In the genomic region with DNA sequence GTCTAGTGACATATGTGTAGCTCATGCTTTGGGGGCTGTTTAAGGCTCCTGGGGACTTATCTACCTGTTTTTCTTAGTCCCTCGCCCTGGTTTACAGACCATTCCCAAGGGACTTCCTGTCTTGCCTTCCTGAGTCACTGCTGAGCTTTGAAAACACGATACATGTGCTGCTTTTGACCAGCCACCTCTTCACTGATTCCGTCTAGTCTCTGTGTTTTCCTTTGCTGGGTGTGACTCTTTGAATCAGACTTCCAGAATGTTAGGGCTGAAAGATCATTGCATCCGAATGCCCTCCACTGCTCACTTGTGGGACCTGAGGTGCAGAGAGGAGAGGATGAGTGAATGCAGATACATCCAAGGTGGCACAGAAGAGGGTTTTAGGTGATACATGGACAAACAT, we compare ENCODE assay signal across 12 cellular contexts. TPM values are rescaled to one million over a fixed set of nuclear protein-coding genes. Genes with fewer than 3 reads are reported as not detected.
DNase-seq lines count a peak whose midpoint lies in the region; ATAC-seq and TF ChIP-seq lines count a peak whose summit lies in the region.
"Had no signal": no experiment of that assay in that cellular context is flagged by ENCODE, and none has a peak within 500 bp of the region (broad histone marks: within the 10 kb centered on the region; RNA-seq: fewer than 3 reads in every experiment).

No MANE protein-coding gene starts in this region.

- H3K9me3 ChIP-seq in H9 (ENCODE audit: control insufficient read depth, low read depth, low read length): peaks cover 13% of the 10 kb centered on the region
- H3K9me3 ChIP-seq in RWPE2 (ENCODE audit: severe bottlenecking): peaks cover 9% of the 10 kb centered on the region
- peaks cover 9 to 24% (median 18%) of the 10 kb centered on the region in 4 donors for H3K9me3 ChIP-seq in stomach

- no peak overlapping the region for H2AFZ ChIP-seq in H9 (ENCODE audit: low read length)

- no peak overlapping the region for H4K91ac ChIP-seq in H9 (ENCODE audit: insufficient read length, low read depth, low read length)

- no peak for TF ChIP-seq POLR2A in stomach (IDR thresholded peaks at IDR 0.05)

- peaks cover 4% of the 10 kb centered on the region; the same call in 1 of the 2 replicates for H3K27me3 Mint-ChIP-seq in H9 (ENCODE audit: low read depth)

- no peaks in the 10 kb centered on the region for H3K79me1 ChIP-seq in H9 (ENCODE audit: insufficient read depth, low read depth, low read length, poor library complexity, severe bottlenecking)

- no peak overlapping the region for H3K4me3 Mint-ChIP-seq in H9

- no peaks in the 10 kb centered on the region for H4K20me1 ChIP-seq in H9 (ENCODE audit: control insufficient read depth, insufficient read depth, insufficient read length)

- H3K36me3 ChIP-seq in RWPE2 (ENCODE audit: low read depth) (no peaks in the 10 kb centered on the region), stomach (no peaks in the 10 kb centered on the region)
- H3K36me3 ChIP-seq: SJCRH30 had no signal

- no peak overlapping the region for H3K56ac ChIP-seq in H9 (ENCODE audit: insufficient read length, low read depth, low read length)

- H3T11ph ChIP-seq in H9 (ENCODE audit: low read length): peak overlapping the region; percentile 45

- H3K4me1 ChIP-seq in H9 (ENCODE audit: insufficient read depth, low read length) (no peaks in the 10 kb centered on the region; the same call in 1 of the 2 replicates), RWPE2 (ENCODE audit: insufficient read depth, poor library complexity, severe bottlenecking) (peaks cover 42% of the 10 kb centered on the region), stomach (peaks cover 14 to 28% (median 21%) of the 10 kb centered on the region in 4 donors)
- H3K4me1 ChIP-seq: SJCRH30 had no signal

- H4K8ac ChIP-seq in H9 (replicated peaks; ENCODE audit: insufficient read length, low read depth, low read length): no peak overlapping the region

- no peak overlapping the region for H4K5ac ChIP-seq in H9 (ENCODE audit: insufficient read length, low read depth, low read length)

- no peak for TF ChIP-seq EP300 in stomach (IDR thresholded peaks at IDR 0.05)

- peak overlapping the region in 2 of 3 experiments; percentile 9 to 16; a peak in 1 of 7 replicates for H3K27ac Mint-ChIP-seq in H9

- H2BK12ac ChIP-seq in H9 (ENCODE audit: insufficient read length, low read depth, low read length): no peak overlapping the region

- intact Hi-C loops in stomach (cut with DNase I; ENCODE audit: low total_unique reads) (no loop called here), dorsolateral prefrontal cortex (cut with DNase I) (no loop called here)

- H3K27ac ChIP-seq in H9 (ENCODE audit: insufficient read length, low read depth, low read length): no peak overlapping the region
- H3K27ac ChIP-seq in RWPE2 (ENCODE audit: poor library complexity, severe bottlenecking): peak overlapping the region; percentile 96
- peak overlapping the region in 3 of 5 donors; percentile 25 to 73 (median 27) for H3K27ac ChIP-seq in stomach
- no peak overlapping the region for H3K27ac ChIP-seq in dorsolateral prefrontal cortex
- H3K27ac ChIP-seq: SJCRH30 had no signal

- ATAC-seq in RWPE2 (ENCODE audit: low read depth) (peak; percentile 59), GM19463 (IDR thresholded peaks at IDR 0.05; ENCODE audit: unreplicated experiment) (no peak)

- H3K4me2 ChIP-seq in H9 (ENCODE audit: insufficient read depth, insufficient read length, low read length): no peak overlapping the region

- H2BK120ac ChIP-seq in H9 (ENCODE audit: low read depth, low read length, poor library complexity, severe bottlenecking): no peak overlapping the region

- H3K79me2 ChIP-seq in H9 (ENCODE audit: insufficient read depth, low read length): no peaks in the 10 kb centered on the region

- WGBS in H9 (ENCODE audit: extremely low coverage, insufficient read length, low lambda C conversion rate): no CpG with 5 or more reads among the region's 4 CpGs
- WGBS in stomach, 5 donors: 53 to 75% (median 58%) methylated on average over 4 of the region's 4 CpGs

- H3K27me3 ChIP-seq in H9 (ENCODE audit: insufficient read depth, low read length) (no peaks in the 10 kb centered on the region), RWPE2 (ENCODE audit: insufficient read depth, poor library complexity, severe bottlenecking) (no peaks in the 10 kb centered on the region), stomach (no peaks in the 10 kb centered on the region), dorsolateral prefrontal cortex (no peaks in the 10 kb centered on the region)
- H3K27me3 ChIP-seq: SJCRH30 had no signal

- peaks cover 26 to 28% of the 10 kb centered on the region in 2 experiments for H3K9me3 Mint-ChIP-seq in H9

- no peak overlapping the region for H3K23ac ChIP-seq in H9 (ENCODE audit: insufficient read length, low read depth, low read length)

- H3K4me3 ChIP-seq in RWPE2 (ENCODE audit: severe bottlenecking) (no peak overlapping the region), fibroblast of mammary gland (ENCODE audit: control insufficient read depth, low read depth, low read length) (no peak overlapping the region), stomach (no peak overlapping the region), dorsolateral prefrontal cortex (no peak overlapping the region)
- H3K4me3 ChIP-seq: SJCRH30 had no signal

- TF ChIP-seq CTCF in H9 (conservative IDR thresholded peaks at IDR 0.05) (no peak), RWPE2 (IDR thresholded peaks at IDR 0.05; ENCODE audit: poor library complexity, severe bottlenecking) (peak; percentile 11), fibroblast of mammary gland (conservative IDR thresholded peaks at IDR 0.05; ENCODE audit: control insufficient read depth, insufficient read depth, low read depth, low read length) (no peak), stomach (IDR thresholded peaks at IDR 0.05) (no peak), dorsolateral prefrontal cortex (IDR thresholded peaks at IDR 0.05 in 54 of 56, conservative IDR thresholded peaks at IDR 0.05 in 2 of 56; ENCODE audit: low read depth in 1 of 56, partially characterized antibody in 56 of 56) (no peak)

- no peak overlapping the region for H2BK5ac ChIP-seq in H9 (ENCODE audit: insufficient read length, low read length)

- H3K23me2 ChIP-seq in H9 (ENCODE audit: insufficient read length, low read depth, low read length, poor library complexity, severe bottlenecking): no peaks in the 10 kb centered on the region

- H2BK20ac ChIP-seq in H9 (ENCODE audit: low read depth, low read length, poor library complexity, severe bottlenecking): no peak overlapping the region

- DNase-seq in H9 (peak; percentile 8), RWPE2 (ENCODE audit: low spot score) (no peak), fibroblast of mammary gland (ENCODE audit: low read depth) (peak; percentile 62), stomach (no peak), nucleus accumbens (lab: John Stamatoyannopoulos, UW) (no peak), dorsolateral prefrontal cortex (no peak)
- DNase-seq: activated T-cell treated with anti-CD3 and anti-CD28 coated beads for 4 hours, amygdala, NCI-H1417, NCI-H748 treated with DMSO at 0.1 percent for 48 hours, SJCRH30 had no signal

- H2BK15ac ChIP-seq in H9 (ENCODE audit: low read depth, low read length): no peak overlapping the region

- no peak overlapping the region for H3K14ac ChIP-seq in H9 (ENCODE audit: insufficient read depth, low read length)

- H3K9ac ChIP-seq in H9 (ENCODE audit: extremely low read depth, insufficient read length, low read length): no peak overlapping the region

- H3K4me1 Mint-ChIP-seq in H9: peaks cover 11 to 14% of the 10 kb centered on the region in 2 experiments; a peak in 3 of 4 replicates

- H3K4ac ChIP-seq in H9 (ENCODE audit: low read depth, low read length): no peak overlapping the region

- no peak overlapping the region for H3K18ac ChIP-seq in H9 (ENCODE audit: insufficient read length, low read depth, low read length)

- H3K36me3 Mint-ChIP-seq in H9 (ENCODE audit: insufficient read depth in 1 of 3, low read depth in 3 of 3): peaks cover 8 to 16% (median 14%) of the 10 kb centered on the region in 3 experiments; a peak in 6 of 7 replicates

- H2AK5ac ChIP-seq in H9 (ENCODE audit: insufficient read length, low read length): no peak overlapping the region

RNA-seq across cellular contexts. Expression of gene CITED4, which starts 35.3 kb away (rescaled TPM):
- 9.5 and 10.4 TPM in 2 replicates for total RNA-seq in H9 (2021)
- 100 to 1,000 TPM in 1 of 5 donors, 10 to 100 TPM in 3, 1 to 10 TPM in 1; 2.6 to 152 (median 38.4) TPM for total RNA-seq in stomach
- 10 to 100 TPM in 2 of 3 donors, 1 to 10 TPM in 1; 8.6 to 22.5 (median 13.5) TPM for polyA plus RNA-seq in stomach
- total RNA-seq in dorsolateral prefrontal cortex: 10 to 100 TPM in 97 of 120 experiments, 1 to 10 TPM in 23; 6.5 to 19.9 (median 12.1) TPM
- total RNA-seq: SJCRH30 had no signal

Comparison
In these comparisons a context has a peak if more than half of its experiments do, and no peak if none do; other contexts are left out.
1. DNase-seq: peak in H9 (single experiment) and fibroblast of mammary gland (single experiment); none in RWPE2 (single experiment), stomach (single experiment), nucleus accumbens (0 of 56) and dorsolateral prefrontal cortex (0 of 10).
2. H3K27ac ChIP-seq: peak in RWPE2 (single experiment) and stomach (3 of 5); none in H9 (single experiment) and dorsolateral prefrontal cortex (0 of 59).